ENCODE assay signal across 1 cellular context in genomic region chr10:97664282-97664850, GRCh38.
TF ChIP-seq lines count a peak whose summit lies in the region.

No MANE protein-coding gene starts in this region.

TF ChIP-seq in endothelial cell of umbilical vein, 7 proteins besides CTCF, POLR2A, EP300 and RAD21:
- no peak for TF ChIP-seq FOS (IDR thresholded peaks at IDR 0.05; ENCODE audit: borderline replicate concordance, insufficient read depth, low read length)
